Comparison of ENCODE assay signal across 34 cellular contexts in the genomic region with DNA sequence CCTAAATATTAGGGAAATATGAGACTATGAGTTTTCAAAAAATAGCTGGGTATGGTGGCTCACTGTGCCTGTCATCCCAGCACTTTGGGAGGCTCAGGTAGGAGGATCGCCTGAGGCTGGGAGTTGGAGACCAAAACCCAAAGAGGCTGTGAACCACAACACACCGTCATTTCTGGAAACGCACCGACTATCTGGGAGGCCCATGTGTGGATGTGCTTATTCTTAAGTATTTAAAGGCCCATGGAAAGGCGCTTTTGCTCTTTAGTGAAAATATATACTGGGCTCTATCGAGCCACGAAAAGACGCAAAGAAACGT.
"Had no signal": no experiment of that assay in that cellular context is flagged by ENCODE, and none has a peak within 500 bp of the region (broad histone marks: within the 10 kb centered on the region; RNA-seq: fewer than 3 reads in every experiment).

No MANE protein-coding gene starts in this region.

- H3K4me1 Mint-ChIP-seq: activated B cell treated with CpG ODN at 0.5 μM for 24 hours; activated naive CD4-positive, alpha-beta T cell treated with anti-CD3 and anti-CD28 coated beads, Interleukin-2, amount 10 ng/mL, durations not matched to agents 7 days and 5 days; activated naive CD8-positive, alpha-beta T cell treated with anti-CD3 and anti-CD28 coated beads, Interleukin-2, amount 50 U/mL, for 24 hours had no signal

- H3K9ac ChIP-seq: KMS-11 had no signal

- H3K4me1 ChIP-seq: Peyer's patch had no signal

- H3K27ac ChIP-seq: brain microvascular endothelial cell, KMS-11, Peyer's patch, SJSA1, VCaP had no signal

- H3K27me3 ChIP-seq: brain microvascular endothelial cell, Peyer's patch, SJSA1 had no signal

- H3K4me3 Mint-ChIP-seq: activated B cell treated with CpG ODN at 0.5 μM for 24 hours; activated CD4-positive, alpha-beta memory T cell treated with anti-CD3 and anti-CD28 coated beads for 36 hours; activated naive CD4-positive, alpha-beta T cell treated with anti-CD3 and anti-CD28 coated beads, Interleukin-2, amount 10 ng/mL, durations not matched to agents 7 days and 5 days; activated naive CD8-positive, alpha-beta T cell; activated naive CD8-positive, alpha-beta T cell treated with anti-CD3 and anti-CD28 coated beads, Interleukin-2, amount 50 U/mL, for 24 hours; activated T-cell treated with anti-CD3 and anti-CD28 coated beads, Interleukin-2, amount 50 U/mL, for 4 hours; activated T-helper 1 cell treated with anti-CD3 and anti-CD28 coated beads, Interleukin-12 subunit alpha, Interleukin-12 subunit beta, Interleukin-2, Interleukin-4 antibody, amounts not matched to agents 30 ng/mL and 10 ng/mL and 1 ng/mL, durations not matched to agents 14 hours and 24 hours and 36 hours had no signal

- H3K36me3 ChIP-seq: brain microvascular endothelial cell, Peyer's patch, SJSA1 had no signal

- H3K27me3 Mint-ChIP-seq: activated B cell treated with CpG ODN at 0.5 μM for 24 hours; activated CD4-positive, alpha-beta memory T cell treated with anti-CD3 and anti-CD28 coated beads for 36 hours; activated naive CD4-positive, alpha-beta T cell treated with anti-CD3 and anti-CD28 coated beads, Interleukin-2, amount 10 ng/mL, durations not matched to agents 7 days and 5 days; activated naive CD8-positive, alpha-beta T cell; activated naive CD8-positive, alpha-beta T cell treated with anti-CD3 and anti-CD28 coated beads, Interleukin-2, amount 50 U/mL, for 24 hours had no signal

- H3K4me2 ChIP-seq: KMS-11 had no signal

- ATAC-seq: activated naive CD8-positive, alpha-beta T cell treated with anti-CD3 and anti-CD28 coated beads, Interleukin-2, amount 50 U/mL, for 24 hours; activated T-cell treated with anti-CD3 and anti-CD28 coated beads, Interleukin-2, amount 50 U/mL, for 4 hours had no signal

- H3K9me3 Mint-ChIP-seq: activated B cell treated with CpG ODN at 0.5 μM for 24 hours; activated CD4-positive, alpha-beta memory T cell treated with anti-CD3 and anti-CD28 coated beads for 36 hours; activated naive CD4-positive, alpha-beta T cell treated with anti-CD3 and anti-CD28 coated beads, Interleukin-2, amount 10 ng/mL, durations not matched to agents 7 days and 5 days; activated naive CD8-positive, alpha-beta T cell treated with anti-CD3 and anti-CD28 coated beads, Interleukin-2, amount 50 U/mL, for 24 hours; activated T-cell treated with anti-CD3 and anti-CD28 coated beads, Interleukin-2, amount 50 U/mL, for 4 hours; activated T-helper 1 cell treated with anti-CD3 and anti-CD28 coated beads, Interleukin-12 subunit alpha, Interleukin-12 subunit beta, Interleukin-2, Interleukin-4 antibody, amounts not matched to agents 30 ng/mL and 10 ng/mL and 1 ng/mL, durations not matched to agents 14 hours and 24 hours and 36 hours had no signal

- H3K4me3 ChIP-seq: Peyer's patch, SJSA1 had no signal

- H3K27ac Mint-ChIP-seq: activated B cell treated with CpG ODN at 0.5 μM for 24 hours; activated CD4-positive, alpha-beta memory T cell treated with anti-CD3 and anti-CD28 coated beads for 36 hours; activated naive CD4-positive, alpha-beta T cell treated with anti-CD3 and anti-CD28 coated beads, Interleukin-2, amount 10 ng/mL, durations not matched to agents 7 days and 5 days; activated naive CD8-positive, alpha-beta T cell; activated naive CD8-positive, alpha-beta T cell treated with anti-CD3 and anti-CD28 coated beads, Interleukin-2, amount 50 U/mL, for 24 hours; activated T-helper 1 cell treated with anti-CD3 and anti-CD28 coated beads, Interleukin-12 subunit alpha, Interleukin-12 subunit beta, Interleukin-2, Interleukin-4 antibody, amounts not matched to agents 30 ng/mL and 10 ng/mL and 1 ng/mL, durations not matched to agents 14 hours and 24 hours and 36 hours had no signal

- H3K9me3 ChIP-seq: Peyer's patch, SJSA1 had no signal

- DNase-seq: activated B cell treated with CpG ODN at 0.5 μM for 24 hours; activated CD4-positive, alpha-beta memory T cell treated with anti-CD3 and anti-CD28 coated beads for 36 hours; activated CD4-positive, alpha-beta T cell treated with anti-CD3 and anti-CD28 coated beads for 4 hours; activated CD4-positive, alpha-beta T cell treated with anti-CD3 and anti-CD28 coated beads, Interleukin-2, amount 50 U/mL, for 1 hour; activated CD4-positive, CD25-positive, alpha-beta regulatory T cell treated with anti-CD3 and anti-CD28 coated beads, Interleukin-2, amount 50 U/mL, for 72 hours; activated CD8-positive, alpha-beta memory T cell treated with anti-CD3 and anti-CD28 coated beads, Interleukin-2, amount 50 U/mL, for 4 hours; activated naive CD4-positive, alpha-beta T cell treated with anti-CD3 and anti-CD28 coated beads, Interleukin-2, amount 10 ng/mL, durations not matched to agents 7 days and 5 days; activated naive CD8-positive, alpha-beta T cell treated with anti-CD3 and anti-CD28 coated beads, Interleukin-2, amount 50 U/mL, for 24 hours; activated T-cell treated with anti-CD3 and anti-CD28 coated beads for 4 hours; activated T-cell treated with anti-CD3 and anti-CD28 coated beads, Interleukin-2, amount 50 U/mL, for 4 hours; anterior cingulate cortex; central memory CD4-positive, alpha-beta T cell; NCI-H1105; NCI-H1417 treated with DMSO at 0.1 percent for 48 hours; NCI-H187 treated with DMSO at 0.1 percent for 48 hours; NCI-H2081; NCI-H2171 treated with DMSO at 0.1 percent for 48 hours; NCI-H2227 treated with DMSO at 0.1 percent for 48 hours; NCI-H446; NCI-H510A treated with DMSO at 0.1 percent for 48 hours; NCI-H69; Peyer's patch; RPMI8226; SHP77 treated with DMSO at 0.1 percent for 48 hours; SW 1271; T-helper 1 cell; T-helper 2 cell; T-helper 9 cell had no signal
